In genomic region chr16:3158014-3158497, GRCh38 we compare ENCODE assay signal across 8 cellular contexts. TPM values are rescaled to one million over a fixed set of nuclear protein-coding genes. Genes with fewer than 3 reads are reported as not detected.
DNase-seq lines count a peak whose midpoint lies in the region; ATAC-seq and TF ChIP-seq lines count a peak whose summit lies in the region.

No MANE protein-coding gene starts in this region.

- peak overlapping the region; percentile 84 for H3K27ac ChIP-seq in 22Rv1

- H3K36me3 Mint-ChIP-seq in T-helper 17 cell (ENCODE audit: low read depth), result peaks cover 6% of the 10 kb centered on the region
- no peaks in the 10 kb centered on the region for H3K36me3 Mint-ChIP-seq in progenitor cell of endocrine pancreas (ENCODE audit: insufficient read depth)

- peak overlapping the region; percentile 64 to 77 for H3K4me3 ChIP-seq in foreskin fibroblast (ENCODE audit: low read depth in 1 of 2, low read length in 2 of 2)

- TF ChIP-seq CTCF in 22Rv1 (IDR thresholded peaks at IDR 0.05) (no peak), foreskin fibroblast (IDR thresholded peaks at IDR 0.05; ENCODE audit: low read depth, low read length) (no peak), progenitor cell of endocrine pancreas (IDR thresholded peaks at IDR 0.05; ENCODE audit: unreplicated experiment) (no peak)

- ATAC-seq in GM21786 (IDR thresholded peaks at IDR 0.05; ENCODE audit: unreplicated experiment) (peak; percentile 15), T-helper 17 cell (peak; percentile 1)

- H3K27ac Mint-ChIP-seq in T-helper 17 cell (peak overlapping the region; percentile 99), progenitor cell of endocrine pancreas (peak overlapping the region; percentile 84)

- no peak for DNase-seq in T-helper 17 cell
- peak in 1 of 2 donors; percentile 56 for DNase-seq in foreskin fibroblast
- DNase-seq in progenitor cell of endocrine pancreas (ENCODE audit: low spot score, unreplicated experiment), result no peak
- DNase-seq in NCI-H2081 treated with DMSO at 0.1 percent for 48 hours (lab: John Stamatoyannopoulos, UW), result no peak
- no peak for DNase-seq in NCI-H2029 (lab: John Stamatoyannopoulos, UW)
- no peak for DNase-seq in epidermal melanocyte (ENCODE audit: insufficient read length, low spot score)

- no peaks in the 10 kb centered on the region for H3K9me3 Mint-ChIP-seq in progenitor cell of endocrine pancreas (ENCODE audit: low read depth)

- H3K27me3 Mint-ChIP-seq in T-helper 17 cell (no peaks in the 10 kb centered on the region), progenitor cell of endocrine pancreas (peaks cover 48% of the 10 kb centered on the region)

- peaks cover 16% of the 10 kb centered on the region for H3K4me1 Mint-ChIP-seq in T-helper 17 cell
- peaks cover 5% of the 10 kb centered on the region for H3K4me1 Mint-ChIP-seq in progenitor cell of endocrine pancreas (ENCODE audit: low read depth)

- no peaks in the 10 kb centered on the region for H3K9me3 ChIP-seq in T-helper 17 cell (ENCODE audit: control insufficient read depth, low read length, poor library complexity, severe bottlenecking)

- H3K4me3 Mint-ChIP-seq in T-helper 17 cell (peak overlapping the region; percentile 85), progenitor cell of endocrine pancreas (ENCODE audit: low read depth) (peak overlapping the region; percentile 74)

RNA-seq across cellular contexts. Expression of gene ZNF213, which starts 23.2 kb away (rescaled TPM):
- total RNA-seq in T-helper 17 cell (1 to 10 TPM; 3.1 to 3.4 TPM), progenitor cell of endocrine pancreas (13.1 and 13.4 TPM in 2 replicates)

RNA-seq across cellular contexts. Expression of gene OR1F1, which starts 29.9 kb away (rescaled TPM):
- total RNA-seq in T-helper 17 cell (not detected), progenitor cell of endocrine pancreas (not detected in 2 replicates)

RNA-seq across cellular contexts. Expression of gene ZNF205, which starts 45.7 kb away (rescaled TPM):
- not detected for total RNA-seq in T-helper 17 cell
- total RNA-seq in progenitor cell of endocrine pancreas, result 23.3 and 23.9 TPM in 2 replicates

RNA-seq across cellular contexts. Expression of gene ZSCAN10, which starts 59.0 kb away (rescaled TPM):
- total RNA-seq in T-helper 17 cell (under 1 TPM; 0.12 to 0.26 TPM), progenitor cell of endocrine pancreas (0.33 and 0.34 TPM in 2 replicates)

Comparison
In these comparisons a context has a peak if more than half of its experiments do, and no peak if none do; other contexts are left out.
1. RNA of gene ZNF205, which starts 45.7 kb away (total RNA-seq): 23.3 to 23.9 TPM in progenitor cell of endocrine pancreas; not detected in T-helper 17 cell; every median in the first group is over 10 times any median in the second.